10 cellular contexts compared by ENCODE assay signal in the genomic region with DNA sequence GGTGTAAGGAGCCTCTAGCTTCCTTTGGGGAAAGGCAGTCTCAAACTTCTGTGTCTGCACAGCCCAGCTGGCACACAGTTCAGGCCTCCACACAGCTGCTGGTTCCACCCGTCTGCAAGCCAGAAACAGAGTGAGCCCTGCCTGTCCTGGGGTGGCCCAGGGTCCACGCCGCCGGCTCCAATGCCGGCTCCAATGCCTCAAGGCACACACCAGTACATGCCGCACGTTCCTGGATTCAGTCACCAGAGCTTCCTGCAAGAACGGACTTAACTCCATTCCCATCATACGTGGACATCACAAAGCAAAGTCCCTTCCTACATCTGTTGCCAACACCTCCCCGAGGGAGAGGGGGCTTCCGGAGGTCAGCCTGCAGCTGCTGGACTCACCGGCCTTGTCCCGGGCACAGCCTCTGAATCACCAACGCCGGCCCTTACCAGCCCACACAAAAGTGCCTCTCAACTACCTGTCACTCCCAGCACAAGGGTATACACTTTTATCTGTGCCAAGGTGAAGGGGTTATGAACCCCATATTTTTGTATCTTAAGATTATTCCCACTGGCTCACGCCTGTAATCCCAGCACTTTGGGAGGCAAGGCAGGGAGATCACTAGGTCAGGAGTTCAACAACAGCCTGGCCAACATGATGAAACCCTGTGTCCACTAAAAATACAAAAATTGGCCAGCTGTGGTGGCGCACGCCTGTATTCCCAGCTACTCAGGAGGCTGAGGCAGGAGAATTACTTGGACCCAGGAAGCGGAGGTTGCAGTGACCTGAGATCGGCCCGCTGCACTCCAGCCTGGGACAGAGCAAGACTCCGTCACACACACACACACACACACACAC. TPM values are rescaled to one million over a fixed set of nuclear protein-coding genes. Genes with fewer than 3 reads are reported as not detected.
A peak's percentile ranks its signal among the peaks of the same experiment; 100 is the strongest.
DNase-seq lines count a peak whose midpoint lies in the region; ATAC-seq and TF ChIP-seq lines count a peak whose summit lies in the region.
"Had no signal": no experiment of that assay in that cellular context is flagged by ENCODE, and none has a peak within 500 bp of the region (broad histone marks: within the 10 kb centered on the region; RNA-seq: fewer than 3 reads in every experiment).

No MANE protein-coding gene starts in this region.

- no peaks in the 10 kb centered on the region for H3K27me3 Mint-ChIP-seq in mesothelial cell of epicardium (ENCODE audit: low read depth)

- H3K36me3 ChIP-seq in RWPE2 (ENCODE audit: low read depth) (peaks cover 42% of the 10 kb centered on the region), tibial artery (peaks cover 0 to 11% (median 8%) of the 10 kb centered on the region in 3 donors)

- H3K27me3 ChIP-seq in RWPE2 (ENCODE audit: insufficient read depth, poor library complexity, severe bottlenecking) = no peaks in the 10 kb centered on the region
- no peaks in the 10 kb centered on the region for H3K27me3 ChIP-seq in tibial artery

- DNase-seq in RWPE2 (ENCODE audit: low spot score) (no peak), epithelial cell of esophagus (ENCODE audit: low read depth) (peak; percentile 59), mesothelial cell of epicardium (ENCODE audit: low spot score in 2 of 2, unreplicated experiment in 2 of 2) (no peak), tibial artery (no peak), NCI-H748 (lab: John Stamatoyannopoulos, UW; ENCODE audit: unreplicated experiment) (no peak)
- DNase-seq: mesendoderm had no signal

- intact Hi-C loops in tibial artery (cut with DNase I; ENCODE audit: low total_unique reads) = no loop called here

- peaks cover 36% of the 10 kb centered on the region for H3K4me1 ChIP-seq in RWPE2 (ENCODE audit: insufficient read depth, poor library complexity, severe bottlenecking)
- H3K4me1 ChIP-seq in tibial artery = peaks cover 0 to 76% (median 60%) of the 10 kb centered on the region in 4 donors

- peak overlapping the region; percentile 94 for H3K27ac ChIP-seq in RWPE2 (ENCODE audit: poor library complexity, severe bottlenecking)
- H3K27ac ChIP-seq in tibial artery = peak overlapping the region; percentile 45 to 52

- peak overlapping the region; percentile 90 for H3K27ac Mint-ChIP-seq in mesothelial cell of epicardium

- peaks cover 2% of the 10 kb centered on the region for H3K36me3 Mint-ChIP-seq in mesothelial cell of epicardium

- H3K9me3 Mint-ChIP-seq in mesothelial cell of epicardium = no peaks in the 10 kb centered on the region

- H3K4me3 ChIP-seq in RWPE2 (ENCODE audit: severe bottlenecking) (no peak overlapping the region), epithelial cell of esophagus (ENCODE audit: low read length) (no peak overlapping the region), tibial artery (no peak overlapping the region)
- H3K4me3 ChIP-seq: GM12878 had no signal

- no peak overlapping the region for H3K4me3 Mint-ChIP-seq in mesothelial cell of epicardium

- no peaks in the 10 kb centered on the region for H3K9me3 ChIP-seq in RWPE2 (ENCODE audit: severe bottlenecking)
- H3K9me3 ChIP-seq in tibial artery = no peaks in the 10 kb centered on the region

- H3K4me1 Mint-ChIP-seq in mesothelial cell of epicardium = peaks cover 64% of the 10 kb centered on the region

- ATAC-seq in RWPE2 (ENCODE audit: low read depth) = peak; percentile 59
- ATAC-seq in GM19351 (IDR thresholded peaks at IDR 0.05; ENCODE audit: unreplicated experiment) = no peak
- no peak for ATAC-seq in HG02885 (IDR thresholded peaks at IDR 0.05; ENCODE audit: poor library complexity, unreplicated experiment)
- ATAC-seq in GM18873 (IDR thresholded peaks at IDR 0.05; ENCODE audit: low FRiP score, unreplicated experiment) = no peak
- ATAC-seq: GM12878 had no signal

- TF ChIP-seq CTCF in RWPE2 (IDR thresholded peaks at IDR 0.05; ENCODE audit: poor library complexity, severe bottlenecking) = no peak
- no peak for TF ChIP-seq CTCF in epithelial cell of esophagus (IDR thresholded peaks at IDR 0.05; ENCODE audit: insufficient read depth, low read depth, low read length, missing control alignments)
- TF ChIP-seq CTCF in mesothelial cell of epicardium (IDR thresholded peaks at IDR 0.05; ENCODE audit: unreplicated experiment) = no peak
- no peak for TF ChIP-seq CTCF in tibial artery (IDR thresholded peaks at IDR 0.05)

RNA-seq across cellular contexts. Expression of a gene that starts 8.4 kb away (rescaled TPM):
- total RNA-seq in mesothelial cell of epicardium = 89.9 to 91.7 TPM (median 90.1 TPM) in 3 replicates

RNA-seq across cellular contexts. Expression of a gene that starts 10.5 kb away (rescaled TPM):
- 30.9 to 35.1 TPM (median 33.1 TPM) in 3 replicates for total RNA-seq in mesothelial cell of epicardium

RNA-seq across cellular contexts. Expression of a gene that starts 48.6 kb away (rescaled TPM):
- 34.6 to 42.4 TPM (median 42.2 TPM) in 3 replicates for total RNA-seq in mesothelial cell of epicardium

RNA-seq across cellular contexts. Expression of a gene that starts 53.3 kb away (rescaled TPM):
- 74.0 to 79.4 TPM (median 75.3 TPM) in 3 replicates for total RNA-seq in mesothelial cell of epicardium
